1 cellular context compared by ENCODE assay signal in genomic region chr15:86660012-86660411, GRCh38.
TF ChIP-seq lines count a peak whose summit lies in the region.

No MANE protein-coding gene starts in this region.

TF ChIP-seq in WTC11, 78 proteins besides CTCF, POLR2A, EP300 and RAD21 (continued from another document):
- no peak for TF ChIP-seq E2F1 (CRISPR knock-in tag; IDR thresholded peaks at IDR 0.05)
- no peak for TF ChIP-seq HMGXB4 (CRISPR knock-in tag; IDR thresholded peaks at IDR 0.05)
- TF ChIP-seq, protein P1, sequence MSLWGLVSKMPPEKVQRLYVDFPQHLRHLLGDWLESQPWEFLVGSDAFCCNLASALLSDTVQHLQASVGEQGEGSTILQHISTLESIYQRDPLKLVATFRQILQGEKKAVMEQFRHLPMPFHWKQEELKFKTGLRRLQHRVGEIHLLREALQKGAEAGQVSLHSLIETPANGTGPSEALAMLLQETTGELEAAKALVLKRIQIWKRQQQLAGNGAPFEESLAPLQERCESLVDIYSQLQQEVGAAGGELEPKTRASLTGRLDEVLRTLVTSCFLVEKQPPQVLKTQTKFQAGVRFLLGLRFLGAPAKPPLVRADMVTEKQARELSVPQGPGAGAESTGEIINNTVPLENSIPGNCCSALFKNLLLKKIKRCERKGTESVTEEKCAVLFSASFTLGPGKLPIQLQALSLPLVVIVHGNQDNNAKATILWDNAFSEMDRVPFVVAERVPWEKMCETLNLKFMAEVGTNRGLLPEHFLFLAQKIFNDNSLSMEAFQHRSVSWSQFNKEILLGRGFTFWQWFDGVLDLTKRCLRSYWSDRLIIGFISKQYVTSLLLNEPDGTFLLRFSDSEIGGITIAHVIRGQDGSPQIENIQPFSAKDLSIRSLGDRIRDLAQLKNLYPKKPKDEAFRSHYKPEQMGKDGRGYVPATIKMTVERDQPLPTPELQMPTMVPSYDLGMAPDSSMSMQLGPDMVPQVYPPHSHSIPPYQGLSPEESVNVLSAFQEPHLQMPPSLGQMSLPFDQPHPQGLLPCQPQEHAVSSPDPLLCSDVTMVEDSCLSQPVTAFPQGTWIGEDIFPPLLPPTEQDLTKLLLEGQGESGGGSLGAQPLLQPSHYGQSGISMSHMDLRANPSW (CRISPR knock-in tag; conservative IDR thresholded peaks at IDR 0.05; ENCODE audit: low read depth), result no peak
- TF ChIP-seq, protein P2, sequence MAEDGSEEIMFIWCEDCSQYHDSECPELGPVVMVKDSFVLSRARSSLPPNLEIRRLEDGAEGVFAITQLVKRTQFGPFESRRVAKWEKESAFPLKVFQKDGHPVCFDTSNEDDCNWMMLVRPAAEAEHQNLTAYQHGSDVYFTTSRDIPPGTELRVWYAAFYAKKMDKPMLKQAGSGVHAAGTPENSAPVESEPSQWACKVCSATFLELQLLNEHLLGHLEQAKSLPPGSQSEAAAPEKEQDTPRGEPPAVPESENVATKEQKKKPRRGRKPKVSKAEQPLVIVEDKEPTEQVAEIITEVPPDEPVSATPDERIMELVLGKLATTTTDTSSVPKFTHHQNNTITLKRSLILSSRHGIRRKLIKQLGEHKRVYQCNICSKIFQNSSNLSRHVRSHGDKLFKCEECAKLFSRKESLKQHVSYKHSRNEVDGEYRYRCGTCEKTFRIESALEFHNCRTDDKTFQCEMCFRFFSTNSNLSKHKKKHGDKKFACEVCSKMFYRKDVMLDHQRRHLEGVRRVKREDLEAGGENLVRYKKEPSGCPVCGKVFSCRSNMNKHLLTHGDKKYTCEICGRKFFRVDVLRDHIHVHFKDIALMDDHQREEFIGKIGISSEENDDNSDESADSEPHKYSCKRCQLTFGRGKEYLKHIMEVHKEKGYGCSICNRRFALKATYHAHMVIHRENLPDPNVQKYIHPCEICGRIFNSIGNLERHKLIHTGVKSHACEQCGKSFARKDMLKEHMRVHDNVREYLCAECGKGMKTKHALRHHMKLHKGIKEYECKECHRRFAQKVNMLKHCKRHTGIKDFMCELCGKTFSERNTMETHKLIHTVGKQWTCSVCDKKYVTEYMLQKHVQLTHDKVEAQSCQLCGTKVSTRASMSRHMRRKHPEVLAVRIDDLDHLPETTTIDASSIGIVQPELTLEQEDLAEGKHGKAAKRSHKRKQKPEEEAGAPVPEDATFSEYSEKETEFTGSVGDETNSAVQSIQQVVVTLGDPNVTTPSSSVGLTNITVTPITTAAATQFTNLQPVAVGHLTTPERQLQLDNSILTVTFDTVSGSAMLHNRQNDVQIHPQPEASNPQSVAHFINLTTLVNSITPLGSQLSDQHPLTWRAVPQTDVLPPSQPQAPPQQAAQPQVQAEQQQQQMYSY (CRISPR knock-in tag; IDR thresholded peaks at IDR 0.05), result no peak
- no peak for TF ChIP-seq GABPB1 (CRISPR knock-in tag; IDR thresholded peaks at IDR 0.05)
